In genomic region chr11:125901872-125902271, GRCh38 we compare ENCODE assay signal across 14 cellular contexts. TPM values are rescaled to one million over a fixed set of nuclear protein-coding genes. Genes with fewer than 3 reads are reported as not detected.
DNase-seq lines count a peak whose midpoint lies in the region; ATAC-seq and TF ChIP-seq lines count a peak whose summit lies in the region.
"Had no signal": no experiment of that assay in that cellular context is flagged by ENCODE, and none has a peak within 500 bp of the region (broad histone marks: within the 10 kb centered on the region; RNA-seq: fewer than 3 reads in every experiment).

No MANE protein-coding gene starts in this region.

- peak overlapping the region; percentile 90 for H3K4me3 ChIP-seq in cardiac muscle cell
- peak overlapping the region; percentile 91; the same call in 1 of the 2 replicates for H3K4me3 ChIP-seq in iPS-20b (ENCODE audit: low read length)

- H3K27me3 ChIP-seq in cardiac muscle cell (peaks cover 12% of the 10 kb centered on the region), iPS-20b (ENCODE audit: insufficient read depth, low read length) (peaks cover 21% of the 10 kb centered on the region)
- H3K27me3 ChIP-seq: testis had no signal

- CTCF ChIA-PET in activated CD4-positive, alpha-beta memory T cell treated with anti-CD3 and anti-CD28 coated beads, Interleukin-2, amount 10 ng/mL, durations not matched to agents 7 days and 5 days (lab: Charles Lee), result no interaction called here

- ATAC-seq in left ventricle myocardium superior, result no peak
- ATAC-seq in HG03342 (IDR thresholded peaks at IDR 0.05; ENCODE audit: unreplicated experiment), result no peak

- H3K27ac ChIP-seq in cardiac muscle cell (no peak overlapping the region), iPS-20b (ENCODE audit: low read length) (no peak overlapping the region)

- H3K9me3 Mint-ChIP-seq in activated CD4-positive, alpha-beta memory T cell treated with anti-CD3 and anti-CD28 coated beads, Interleukin-2, amount 10 ng/mL, durations not matched to agents 7 days and 5 days, result no peaks in the 10 kb centered on the region
- H3K9me3 Mint-ChIP-seq in type B pancreatic cell, result no peaks in the 10 kb centered on the region

- H3K4me3 Mint-ChIP-seq in activated CD4-positive, alpha-beta memory T cell treated with anti-CD3 and anti-CD28 coated beads, Interleukin-2, amount 10 ng/mL, durations not matched to agents 7 days and 5 days, result peak overlapping the region; percentile 66
- H3K4me3 Mint-ChIP-seq in type B pancreatic cell, result peak overlapping the region; percentile 81

- peak overlapping the region; percentile 29 for H3K27ac Mint-ChIP-seq in activated CD4-positive, alpha-beta memory T cell treated with anti-CD3 and anti-CD28 coated beads, Interleukin-2, amount 10 ng/mL, durations not matched to agents 7 days and 5 days
- no peak overlapping the region for H3K27ac Mint-ChIP-seq in type B pancreatic cell

- DNase-seq in cardiac muscle cell (ENCODE audit: low read depth in 1 of 2, low spot score in 1 of 2) (no peak), left ventricle myocardium superior (no peak), type B pancreatic cell (ENCODE audit: extremely low spot score, unreplicated experiment) (no peak), NCI-H1048 (lab: John Stamatoyannopoulos, UW) (no peak), head of caudate nucleus (no peak)
- no peak for DNase-seq in activated CD4-positive, alpha-beta memory T cell treated with anti-CD3 and anti-CD28 coated beads, Interleukin-2, amount 10 ng/mL, durations not matched to agents 7 days and 5 days
- DNase-seq: left lung, SW 1271, testis had no signal

- H3K27me3 Mint-ChIP-seq in activated CD4-positive, alpha-beta memory T cell treated with anti-CD3 and anti-CD28 coated beads, Interleukin-2, amount 10 ng/mL, durations not matched to agents 7 days and 5 days, result peaks cover 25% of the 10 kb centered on the region
- peaks cover 26% of the 10 kb centered on the region for H3K27me3 Mint-ChIP-seq in type B pancreatic cell

- H3K4me1 Mint-ChIP-seq in activated CD4-positive, alpha-beta memory T cell treated with anti-CD3 and anti-CD28 coated beads, Interleukin-2, amount 10 ng/mL, durations not matched to agents 7 days and 5 days, result peaks cover 38% of the 10 kb centered on the region
- peaks cover 20% of the 10 kb centered on the region for H3K4me1 Mint-ChIP-seq in type B pancreatic cell (ENCODE audit: unreplicated experiment)

- H3K36me3 ChIP-seq in cardiac muscle cell, result no peaks in the 10 kb centered on the region
- peaks cover 27% of the 10 kb centered on the region for H3K36me3 ChIP-seq in iPS-20b (ENCODE audit: insufficient read depth, low read depth, low read length)

- intact Hi-C loops in left ventricle myocardium superior (cut with micrococcal nuclease), result no loop called here
- intact Hi-C loops in head of caudate nucleus (cut with DNase I), result no loop called here

- peaks cover 34% of the 10 kb centered on the region for H3K36me3 Mint-ChIP-seq in activated CD4-positive, alpha-beta memory T cell treated with anti-CD3 and anti-CD28 coated beads, Interleukin-2, amount 10 ng/mL, durations not matched to agents 7 days and 5 days (ENCODE audit: low read depth)
- peaks cover 5% of the 10 kb centered on the region for H3K36me3 Mint-ChIP-seq in type B pancreatic cell

- H3K4me1 ChIP-seq in cardiac muscle cell (ENCODE audit: low read depth) (peaks cover 7% of the 10 kb centered on the region), iPS-20b (ENCODE audit: insufficient read depth, low read length) (no peaks in the 10 kb centered on the region; the same call in 1 of the 2 replicates)

- no peak for TF ChIP-seq CTCF in cardiac muscle cell (IDR thresholded peaks at IDR 0.05; ENCODE audit: low read depth, low read length)
- no peak for TF ChIP-seq CTCF in type B pancreatic cell (conservative IDR thresholded peaks at IDR 0.05)

- H3K9ac ChIP-seq in iPS-20b (ENCODE audit: low read depth, low read length), result no peak overlapping the region

- POLR2A ChIA-PET in activated CD4-positive, alpha-beta memory T cell treated with anti-CD3 and anti-CD28 coated beads, Interleukin-2, amount 10 ng/mL, durations not matched to agents 7 days and 5 days (lab: Charles Lee), result no interaction called here

- H3K9me3 ChIP-seq in cardiac muscle cell (ENCODE audit: low read depth), result no peaks in the 10 kb centered on the region
- peaks cover 6% of the 10 kb centered on the region; the same call in 1 of the 2 replicates for H3K9me3 ChIP-seq in iPS-20b (ENCODE audit: insufficient read depth, low read depth, low read length)
- H3K9me3 ChIP-seq: left lung, testis had no signal

RNA-seq across cellular contexts. Expression of gene PUS3, which starts 1.1 kb away (rescaled TPM):
- total RNA-seq in cardiac muscle cell (10.1 and 11.4 TPM in 2 replicates), left ventricle myocardium superior (7.1 TPM), type B pancreatic cell (ENCODE audit: low replicate concordance) (11.9 and 13.5 TPM in 2 replicates)
- 13.0 and 15.2 TPM in 2 replicates for polyA plus RNA-seq in cardiac muscle cell
- 10 to 100 TPM in 1 of 2 experiments, 1 to 10 TPM in 1; 7.8 to 11.5 TPM for total RNA-seq in activated CD4-positive, alpha-beta memory T cell treated with anti-CD3 and anti-CD28 coated beads, Interleukin-2, amount 10 ng/mL, durations not matched to agents 7 days and 5 days

RNA-seq across cellular contexts. Expression of gene DDX25, which starts 2.4 kb away (rescaled TPM):
- total RNA-seq in cardiac muscle cell, result 4.9 and 7.5 TPM in 2 replicates
- polyA plus RNA-seq in cardiac muscle cell, result 6.1 and 18.9 TPM in 2 replicates
- total RNA-seq in left ventricle myocardium superior, result not detected
- not detected for total RNA-seq in activated CD4-positive, alpha-beta memory T cell treated with anti-CD3 and anti-CD28 coated beads, Interleukin-2, amount 10 ng/mL, durations not matched to agents 7 days and 5 days
- 0.79 and 1.8 TPM in 2 replicates for total RNA-seq in type B pancreatic cell (ENCODE audit: low replicate concordance)
- total RNA-seq: esophagus mucosa, H4, NCI-H460 had no signal

RNA-seq across cellular contexts. Expression of gene HYLS1, which starts 14.4 kb away (rescaled TPM):
- total RNA-seq in cardiac muscle cell (2.2 and 3.3 TPM in 2 replicates), left ventricle myocardium superior (5.2 TPM), type B pancreatic cell (ENCODE audit: low replicate concordance) (4.3 and 6.5 TPM in 2 replicates)
- 4.8 and 5.3 TPM in 2 replicates for polyA plus RNA-seq in cardiac muscle cell
- 10 to 100 TPM; 14.0 to 15.5 TPM for total RNA-seq in activated CD4-positive, alpha-beta memory T cell treated with anti-CD3 and anti-CD28 coated beads, Interleukin-2, amount 10 ng/mL, durations not matched to agents 7 days and 5 days

RNA-seq across cellular contexts. Expression of gene VSIG10L2, which starts 44.0 kb away (rescaled TPM):
- total RNA-seq in cardiac muscle cell, result not detected in 2 replicates
- not detected in 2 replicates for polyA plus RNA-seq in cardiac muscle cell
- total RNA-seq in left ventricle myocardium superior, result not detected
- not detected for total RNA-seq in activated CD4-positive, alpha-beta memory T cell treated with anti-CD3 and anti-CD28 coated beads, Interleukin-2, amount 10 ng/mL, durations not matched to agents 7 days and 5 days
- total RNA-seq in type B pancreatic cell (ENCODE audit: low replicate concordance), result 0.31 TPM in 1 of 2 replicates, not detected in the other
- total RNA-seq: esophagus mucosa, H4, testis had no signal
